1 cellular context compared by ENCODE assay signal in genomic region chr2:127844973-127845372, GRCh38.
TF ChIP-seq lines count a peak whose summit lies in the region.

No MANE protein-coding gene starts in this region.

TF ChIP-seq in HepG2, 621 proteins besides CTCF, POLR2A, EP300 and RAD21:
- TF ChIP-seq, protein P1, sequence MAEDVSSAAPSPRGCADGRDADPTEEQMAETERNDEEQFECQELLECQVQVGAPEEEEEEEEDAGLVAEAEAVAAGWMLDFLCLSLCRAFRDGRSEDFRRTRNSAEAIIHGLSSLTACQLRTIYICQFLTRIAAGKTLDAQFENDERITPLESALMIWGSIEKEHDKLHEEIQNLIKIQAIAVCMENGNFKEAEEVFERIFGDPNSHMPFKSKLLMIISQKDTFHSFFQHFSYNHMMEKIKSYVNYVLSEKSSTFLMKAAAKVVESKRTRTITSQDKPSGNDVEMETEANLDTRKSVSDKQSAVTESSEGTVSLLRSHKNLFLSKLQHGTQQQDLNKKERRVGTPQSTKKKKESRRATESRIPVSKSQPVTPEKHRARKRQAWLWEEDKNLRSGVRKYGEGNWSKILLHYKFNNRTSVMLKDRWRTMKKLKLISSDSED (CRISPR knock-in tag; IDR thresholded peaks at IDR 0.05) = no peak
- no peak for TF ChIP-seq CHCHD3 (CRISPR knock-in tag; IDR thresholded peaks at IDR 0.05)
- TF ChIP-seq ZMAT3 (CRISPR knock-in tag; conservative IDR thresholded peaks at IDR 0.05) = no peak
- no peak for TF ChIP-seq ZNF292 (CRISPR knock-in tag; IDR thresholded peaks at IDR 0.05; ENCODE audit: borderline replicate concordance, low read depth)
- TF ChIP-seq ZNF672 (CRISPR knock-in tag; IDR thresholded peaks at IDR 0.05) = no peak
- no peak for TF ChIP-seq SETDB1 (CRISPR knock-in tag; IDR thresholded peaks at IDR 0.05; ENCODE audit: borderline replicate concordance)
- TF ChIP-seq, protein P2, sequence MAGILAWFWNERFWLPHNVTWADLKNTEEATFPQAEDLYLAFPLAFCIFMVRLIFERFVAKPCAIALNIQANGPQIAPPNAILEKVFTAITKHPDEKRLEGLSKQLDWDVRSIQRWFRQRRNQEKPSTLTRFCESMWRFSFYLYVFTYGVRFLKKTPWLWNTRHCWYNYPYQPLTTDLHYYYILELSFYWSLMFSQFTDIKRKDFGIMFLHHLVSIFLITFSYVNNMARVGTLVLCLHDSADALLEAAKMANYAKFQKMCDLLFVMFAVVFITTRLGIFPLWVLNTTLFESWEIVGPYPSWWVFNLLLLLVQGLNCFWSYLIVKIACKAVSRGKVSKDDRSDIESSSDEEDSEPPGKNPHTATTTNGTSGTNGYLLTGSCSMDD (CRISPR knock-in tag; IDR thresholded peaks at IDR 0.05) = no peak
- 0 out of 2 replicates have a peak, but pooled peaks have one; percentile 20 for TF ChIP-seq ZNF362 (CRISPR knock-in tag; IDR thresholded peaks at IDR 0.05; ENCODE audit: borderline replicate concordance)
- peak; percentile 37; the same call in 1 of the 2 replicates for TF ChIP-seq POLR2G (IDR thresholded peaks at IDR 0.05; ENCODE audit: low read depth, low read length)
- no peak for TF ChIP-seq MIER3 (CRISPR knock-in tag; IDR thresholded peaks at IDR 0.05; ENCODE audit: borderline replicate concordance)
TF ChIP-seq in HepG2: peak in this region for 2.
